ENCODE assay signal across 8 cellular contexts in genomic region chr7:151351967-151352366, GRCh38. TPM values are rescaled to one million over a fixed set of nuclear protein-coding genes. Genes with fewer than 3 reads are reported as not detected.
A peak's percentile ranks its signal among the peaks of the same experiment; 100 is the strongest.
DNase-seq lines count a peak whose midpoint lies in the region; ATAC-seq and TF ChIP-seq lines count a peak whose summit lies in the region.

No MANE protein-coding gene starts in this region.

- no peaks in the 10 kb centered on the region for H3K9me3 ChIP-seq in hepatocyte (ENCODE audit: low read depth)

- DNase-seq in MV-4-11 (lab: John Stamatoyannopoulos, UW) = peak; percentile 83
- DNase-seq in activated gamma-delta T cell treated with anti-CD3 and anti-CD28 coated beads, Interleukin-2, amount 50 U/mL, for 16 hours (ENCODE audit: low read depth) = peak; percentile 29
- peak; percentile 17 for DNase-seq in stimulated activated CD8-positive, alpha-beta memory T cell treated with anti-CD3 and anti-CD28 coated beads, Interleukin-12 subunit alpha, Interleukin-12 subunit beta, amount 100 ng/mL, for 4 hours (ENCODE audit: low read depth)
- no peak for DNase-seq in cerebellum (ENCODE audit: low spot score)
- DNase-seq in hepatocyte (ENCODE audit: low spot score) = no peak
- DNase-seq in GOT3 (lab: John Stamatoyannopoulos, UW) = no peak

- no peaks in the 10 kb centered on the region for H3K36me3 ChIP-seq in hepatocyte (replicated peaks; ENCODE audit: insufficient read depth, low read depth)

- no peak overlapping the region for H3K4me3 ChIP-seq in hepatocyte

- no peaks in the 10 kb centered on the region for H4K20me1 ChIP-seq in hepatocyte (ENCODE audit: insufficient read depth, poor library complexity, severe bottlenecking)

- no peaks in the 10 kb centered on the region for H3K27me3 ChIP-seq in hepatocyte

- no peak overlapping the region for H3K4me2 ChIP-seq in hepatocyte

- no peak overlapping the region for H2AFZ ChIP-seq in hepatocyte

- H3K9me2 ChIP-seq in hepatocyte (replicated peaks; ENCODE audit: insufficient read depth) = no peaks in the 10 kb centered on the region

- peaks cover 7% of the 10 kb centered on the region for H3K79me2 ChIP-seq in hepatocyte

- WGBS in hepatocyte (ENCODE audit: low lambda C conversion rate, missing lambda C conversion rate) = 95% methylated on average over 6 of the region's 6 CpGs

- ATAC-seq in GM19438 (IDR thresholded peaks at IDR 0.05; ENCODE audit: low read depth, unreplicated experiment) = peak; percentile 29
- no peak for ATAC-seq in esophagus mucosa

- no peaks in the 10 kb centered on the region for H3K4me1 ChIP-seq in hepatocyte (ENCODE audit: insufficient read depth)

- TF ChIP-seq CTCF in hepatocyte (IDR thresholded peaks at IDR 0.05; ENCODE audit: poor library complexity) = no peak

- no peak overlapping the region for H3K27ac ChIP-seq in hepatocyte

RNA-seq across cellular contexts. Expression of gene NUB1, which starts 10.4 kb away (rescaled TPM):
- 29.6 TPM for total RNA-seq in cerebellum
- total RNA-seq in hepatocyte = 38.6 and 42.5 TPM in 2 replicates
- 22.6 and 28.4 TPM in 2 replicates for polyA plus RNA-seq in hepatocyte
- total RNA-seq in esophagus mucosa = 19.8 TPM

RNA-seq across cellular contexts. Expression of gene WDR86, which starts 57.9 kb away (rescaled TPM):
- total RNA-seq in cerebellum (33.8 TPM), hepatocyte (10.6 and 15.5 TPM in 2 replicates), esophagus mucosa (0.48 TPM)
- polyA plus RNA-seq in hepatocyte = 12.4 and 19.1 TPM in 2 replicates

Comparison
In these comparisons a context has a peak if more than half of its experiments do, and no peak if none do; other contexts are left out.
1. DNase-seq: peak in MV-4-11 (single experiment), activated gamma-delta T cell treated with anti-CD3 and anti-CD28 coated beads, Interleukin-2, amount 50 U/mL, for 16 hours (single experiment) and stimulated activated CD8-positive, alpha-beta memory T cell treated with anti-CD3 and anti-CD28 coated beads, Interleukin-12 subunit alpha, Interleukin-12 subunit beta, amount 100 ng/mL, for 4 hours (single experiment); none in cerebellum (single experiment), hepatocyte (single experiment) and GOT3 (single experiment).